In the genomic region with DNA sequence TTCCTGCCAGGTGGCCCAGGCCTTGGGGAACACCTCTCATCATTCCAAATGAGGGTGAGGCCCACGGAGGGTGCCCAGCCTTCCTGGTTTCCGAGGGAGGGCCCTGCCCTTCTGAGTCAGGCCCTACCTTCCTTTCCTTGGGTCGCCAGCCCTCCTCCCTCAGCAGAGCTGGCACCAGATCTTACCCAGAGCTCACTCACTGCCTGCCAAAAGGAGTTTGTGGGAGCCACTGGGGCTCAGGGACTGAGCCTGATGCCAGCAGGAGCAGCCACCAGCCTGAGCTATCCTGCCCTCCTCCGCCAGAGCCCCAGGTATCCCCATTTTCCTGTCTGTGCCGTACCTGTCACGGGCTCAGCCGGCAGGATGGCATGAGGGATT, we compare ENCODE assay signal across 20 cellular contexts.
A peak's percentile ranks its signal among the peaks of the same experiment; 100 is the strongest.
DNase-seq lines count a peak whose midpoint lies in the region; ATAC-seq and TF ChIP-seq lines count a peak whose summit lies in the region.
"Had no signal": no experiment of that assay in that cellular context is flagged by ENCODE, and none has a peak within 500 bp of the region (broad histone marks: within the 10 kb centered on the region; RNA-seq: fewer than 3 reads in every experiment).

No MANE protein-coding gene starts in this region.

- peaks cover 0 to 96% of the 10 kb centered on the region in 2 donors for H3K36me3 ChIP-seq in gastroesophageal sphincter

- TF ChIP-seq POLR2A in gastroesophageal sphincter (IDR thresholded peaks at IDR 0.05): no peak

- no peak for TF ChIP-seq EP300 in gastroesophageal sphincter (IDR thresholded peaks at IDR 0.05)

- no peak overlapping the region for H3K4me3 ChIP-seq in gastroesophageal sphincter
- H3K4me3 ChIP-seq: adrenal gland had no signal

- no peaks in the 10 kb centered on the region for H3K4me1 Mint-ChIP-seq in glutamatergic neuron (ENCODE audit: low read depth, unreplicated experiment)
- H3K4me1 Mint-ChIP-seq: CD4-positive, CD25-positive, alpha-beta regulatory T cell; naive B cell; stimulated activated effector memory CD8-positive, alpha-beta T cell treated with anti-CD3 and anti-CD28 coated beads, Interleukin-12 subunit alpha, Interleukin-12 subunit beta, amount 100 ng/mL, for 72 hours had no signal

- ATAC-seq in SK-N-SH treated with all-trans-retinoic acid at 6 μM for 48 hours: peak; percentile 58
- ATAC-seq in gastroesophageal sphincter: peak; percentile 46
- ATAC-seq in GM18498 (IDR thresholded peaks at IDR 0.05; ENCODE audit: unreplicated experiment): no peak
- ATAC-seq in HG02973 (IDR thresholded peaks at IDR 0.05; ENCODE audit: unreplicated experiment): no peak
- ATAC-seq: left ventricle myocardium superior; stimulated activated effector memory CD8-positive, alpha-beta T cell treated with anti-CD3 and anti-CD28 coated beads, Interleukin-12 subunit alpha, Interleukin-12 subunit beta, amount 100 ng/mL, for 72 hours had no signal

- peaks cover 20% of the 10 kb centered on the region for H3K36me3 Mint-ChIP-seq in glutamatergic neuron (ENCODE audit: unreplicated experiment)
- H3K36me3 Mint-ChIP-seq: CD4-positive, CD25-positive, alpha-beta regulatory T cell; stimulated activated effector memory CD8-positive, alpha-beta T cell treated with anti-CD3 and anti-CD28 coated beads, Interleukin-12 subunit alpha, Interleukin-12 subunit beta, amount 100 ng/mL, for 72 hours had no signal

- H3K4me1 ChIP-seq in gastroesophageal sphincter: peaks cover 0 to 99% (median 2%) of the 10 kb centered on the region in 3 donors

- H3K27ac Mint-ChIP-seq in glutamatergic neuron (ENCODE audit: unreplicated experiment): no peak overlapping the region
- H3K27ac Mint-ChIP-seq: activated T-helper 2 cell treated with anti-CD3 and anti-CD28 coated beads, Interferon-gamma antibody, Interleukin-2, Interleukin-4, amounts not matched to agents 10 μg/mL and 5 μg/mL and 100 μg/mL, durations not matched to agents 14 hours and 24 hours and 36 hours; CD4-positive, CD25-positive, alpha-beta regulatory T cell; stimulated activated effector memory CD8-positive, alpha-beta T cell treated with anti-CD3 and anti-CD28 coated beads, Interleukin-12 subunit alpha, Interleukin-12 subunit beta, amount 100 ng/mL, for 72 hours had no signal

- WGBS in gastroesophageal sphincter (ENCODE audit: low coverage in 1 of 2), 2 donors: no CpG with 5 or more reads among the region's 7 CpGs

- no peaks in the 10 kb centered on the region for H3K27me3 ChIP-seq in gastroesophageal sphincter
- H3K27me3 ChIP-seq: adrenal gland had no signal

- no peaks in the 10 kb centered on the region for H3K9me3 Mint-ChIP-seq in glutamatergic neuron (ENCODE audit: unreplicated experiment)
- H3K9me3 Mint-ChIP-seq: activated T-helper 2 cell treated with anti-CD3 and anti-CD28 coated beads, Interferon-gamma antibody, Interleukin-2, Interleukin-4, amounts not matched to agents 10 μg/mL and 5 μg/mL and 100 μg/mL, durations not matched to agents 14 hours and 24 hours and 36 hours; CD4-positive, CD25-positive, alpha-beta regulatory T cell; naive B cell; stimulated activated effector memory CD8-positive, alpha-beta T cell treated with anti-CD3 and anti-CD28 coated beads, Interleukin-12 subunit alpha, Interleukin-12 subunit beta, amount 100 ng/mL, for 72 hours had no signal

- peaks cover 2% of the 10 kb centered on the region for H3K27me3 Mint-ChIP-seq in glutamatergic neuron (ENCODE audit: unreplicated experiment)

- TF ChIP-seq CTCF in gastroesophageal sphincter (IDR thresholded peaks at IDR 0.05) (no peak), glutamatergic neuron (IDR thresholded peaks at IDR 0.05; ENCODE audit: partially characterized antibody, unreplicated experiment) (no peak)

- H3K4me3 Mint-ChIP-seq in glutamatergic neuron (ENCODE audit: unreplicated experiment): no peak overlapping the region
- H3K4me3 Mint-ChIP-seq: CD4-positive, CD25-positive, alpha-beta regulatory T cell; naive B cell; stimulated activated effector memory CD8-positive, alpha-beta T cell treated with anti-CD3 and anti-CD28 coated beads, Interleukin-12 subunit alpha, Interleukin-12 subunit beta, amount 100 ng/mL, for 72 hours had no signal

- DNase-seq in G401 (ENCODE audit: low spot score): peak; percentile 62
- DNase-seq in renal cortical epithelial cell (ENCODE audit: low read depth): peak; percentile 48
- DNase-seq in glutamatergic neuron: no peak
- DNase-seq in NCI-H1417 (lab: John Stamatoyannopoulos, UW): no peak
- DNase-seq: activated CD4-positive, CD25-positive, alpha-beta regulatory T cell treated with anti-CD3 and anti-CD28 coated beads, Interleukin-2, amount 50 U/mL, for 72 hours; CD4-positive, CD25-positive, alpha-beta regulatory T cell; effector memory CD4-positive, alpha-beta T cell; left ventricle myocardium superior; naive B cell; NCI-H187 treated with DMSO at 0.1 percent for 48 hours; NCI-H446 treated with DMSO at 0.1 percent for 48 hours; SHP77 treated with DMSO at 0.1 percent for 48 hours; trophoblast cell had no signal

- no peaks in the 10 kb centered on the region for H3K9me3 ChIP-seq in gastroesophageal sphincter
- H3K9me3 ChIP-seq: adrenal gland had no signal

- peak overlapping the region; percentile 25 to 96 (median 94) for H3K27ac ChIP-seq in gastroesophageal sphincter

- in situ Hi-C loops in G401 (cut with HindIII; ENCODE audit: low sequenced_read_pairs): no loop called here

TF ChIP-seq in SK-N-SH treated with all-trans-retinoic acid at 6 μM for 48 hours, 23 proteins besides CTCF, POLR2A, EP300 and RAD21:
- TF ChIP-seq, protein P1, sequence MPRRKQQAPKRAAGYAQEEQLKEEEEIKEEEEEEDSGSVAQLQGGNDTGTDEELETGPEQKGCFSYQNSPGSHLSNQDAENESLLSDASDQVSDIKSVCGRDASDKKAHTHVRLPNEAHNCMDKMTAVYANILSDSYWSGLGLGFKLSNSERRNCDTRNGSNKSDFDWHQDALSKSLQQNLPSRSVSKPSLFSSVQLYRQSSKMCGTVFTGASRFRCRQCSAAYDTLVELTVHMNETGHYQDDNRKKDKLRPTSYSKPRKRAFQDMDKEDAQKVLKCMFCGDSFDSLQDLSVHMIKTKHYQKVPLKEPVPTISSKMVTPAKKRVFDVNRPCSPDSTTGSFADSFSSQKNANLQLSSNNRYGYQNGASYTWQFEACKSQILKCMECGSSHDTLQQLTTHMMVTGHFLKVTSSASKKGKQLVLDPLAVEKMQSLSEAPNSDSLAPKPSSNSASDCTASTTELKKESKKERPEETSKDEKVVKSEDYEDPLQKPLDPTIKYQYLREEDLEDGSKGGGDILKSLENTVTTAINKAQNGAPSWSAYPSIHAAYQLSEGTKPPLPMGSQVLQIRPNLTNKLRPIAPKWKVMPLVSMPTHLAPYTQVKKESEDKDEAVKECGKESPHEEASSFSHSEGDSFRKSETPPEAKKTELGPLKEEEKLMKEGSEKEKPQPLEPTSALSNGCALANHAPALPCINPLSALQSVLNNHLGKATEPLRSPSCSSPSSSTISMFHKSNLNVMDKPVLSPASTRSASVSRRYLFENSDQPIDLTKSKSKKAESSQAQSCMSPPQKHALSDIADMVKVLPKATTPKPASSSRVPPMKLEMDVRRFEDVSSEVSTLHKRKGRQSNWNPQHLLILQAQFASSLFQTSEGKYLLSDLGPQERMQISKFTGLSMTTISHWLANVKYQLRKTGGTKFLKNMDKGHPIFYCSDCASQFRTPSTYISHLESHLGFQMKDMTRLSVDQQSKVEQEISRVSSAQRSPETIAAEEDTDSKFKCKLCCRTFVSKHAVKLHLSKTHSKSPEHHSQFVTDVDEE (CRISPR knock-in tag; IDR thresholded peaks at IDR 0.05): 0 out of 2 replicates have a peak, but pooled peaks have one; percentile 0
- no peak for TF ChIP-seq TCF4 (CRISPR knock-in tag; IDR thresholded peaks at IDR 0.05; ENCODE audit: borderline replicate concordance)

Comparison
In these comparisons a context has a peak if more than half of its experiments do, and no peak if none do; other contexts are left out.
1. DNase-seq: peak in G401 (single experiment) and renal cortical epithelial cell (single experiment); none in glutamatergic neuron (single experiment) and NCI-H1417 (0 of 3).
2. ATAC-seq: peak in SK-N-SH treated with all-trans-retinoic acid at 6 μM for 48 hours (single experiment) and gastroesophageal sphincter (single experiment); none in GM18498 (single experiment) and HG02973 (single experiment).